Comparison of ENCODE assay signal across 13 cellular contexts in the genomic region with DNA sequence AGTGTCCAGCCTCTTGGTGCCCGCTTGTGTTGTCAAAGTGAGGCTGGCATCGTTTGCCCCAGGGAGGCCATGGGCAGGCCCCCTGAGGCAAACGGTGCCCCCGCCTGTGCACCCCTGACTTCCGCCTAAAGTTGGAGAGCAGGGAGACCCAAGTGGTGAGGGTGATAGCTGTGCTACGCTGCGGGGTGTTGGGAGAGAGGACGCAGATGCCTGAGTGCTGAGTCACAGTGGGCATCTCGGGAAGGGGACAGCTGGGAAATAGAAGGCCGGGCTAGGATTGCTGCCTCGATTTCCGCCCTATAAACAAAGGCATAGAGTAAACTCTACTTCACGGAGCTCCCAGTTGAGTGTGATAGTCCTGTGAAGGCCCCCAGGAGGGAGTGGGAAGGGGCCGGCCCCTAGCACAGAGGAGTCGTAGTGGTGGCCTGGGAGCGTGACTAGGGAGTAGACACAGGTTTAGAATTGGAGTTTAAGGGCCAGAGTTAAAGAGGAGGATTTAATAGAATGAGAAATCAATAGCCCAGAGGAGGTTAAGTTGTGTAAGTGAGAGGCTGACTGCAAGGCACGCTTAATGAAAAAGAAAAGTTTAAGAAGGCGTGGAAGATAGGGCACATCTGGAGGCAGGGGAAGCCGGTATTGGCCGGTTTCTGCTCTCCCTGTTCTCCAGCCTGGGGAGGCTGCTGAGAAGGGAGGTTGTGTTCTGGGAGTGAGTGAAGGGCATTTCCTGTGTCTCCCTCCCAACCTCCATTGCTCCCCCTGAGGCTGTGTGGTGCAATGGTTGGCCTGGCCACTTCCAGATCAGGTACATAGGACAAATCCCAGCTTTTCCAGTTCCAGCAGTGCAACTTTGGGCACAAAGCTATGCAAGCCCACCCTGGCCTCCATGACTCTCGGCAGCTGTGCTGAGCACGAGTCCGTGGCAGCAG. TPM values are rescaled to one million over a fixed set of nuclear protein-coding genes. Genes with fewer than 3 reads are reported as not detected.
A peak's percentile ranks its signal among the peaks of the same experiment; 100 is the strongest.
DNase-seq lines count a peak whose midpoint lies in the region; ATAC-seq, FAIRE-seq and TF ChIP-seq lines count a peak whose summit lies in the region.
"Had no signal": no experiment of that assay in that cellular context is flagged by ENCODE, and none has a peak within 500 bp of the region (broad histone marks: within the 10 kb centered on the region; RNA-seq: fewer than 3 reads in every experiment).

No MANE protein-coding gene starts in this region.

- BruUV-seq in endothelial cell of umbilical vein (replicated peaks; lab: Mats Ljungman, UMichigan): no TSS peak

- H3K4me3 ChIP-seq in AG04450 (ENCODE audit: low read depth, low read length) (no peak overlapping the region), endothelial cell of umbilical vein (replicated peaks in 1 of 3; ENCODE audit: insufficient read depth in 1 of 3, low read depth in 1 of 3, low read length in 3 of 3) (no peak overlapping the region), mucosa of descending colon (no peak overlapping the region)
- H3K4me3 ChIP-seq: MG63, PC-9 had no signal

- no peak overlapping the region for H3K4me2 ChIP-seq in endothelial cell of umbilical vein (ENCODE audit: insufficient read depth, low read length)
- H3K4me2 ChIP-seq: PC-9 had no signal

- ATAC-seq in mucosa of descending colon: peak; percentile 10
- ATAC-seq in HG03095 (IDR thresholded peaks at IDR 0.05; ENCODE audit: unreplicated experiment): no peak
- no peak for ATAC-seq in HG02588 (IDR thresholded peaks at IDR 0.05; ENCODE audit: unreplicated experiment)

- H2AFZ ChIP-seq in endothelial cell of umbilical vein (ENCODE audit: low read depth, low read length): no peak overlapping the region
- H2AFZ ChIP-seq: PC-9 had no signal

- peak; percentile 31 for FAIRE-seq in HTR-8/SVneo (lab: Jason Lieb, UNC)
- FAIRE-seq in endothelial cell of umbilical vein (lab: Jason Lieb, UNC): peak; percentile 28

- TF ChIP-seq CTCF in AG04450 (IDR thresholded peaks at IDR 0.05; ENCODE audit: low read depth, low read length) (peak; percentile 10; the same call in 1 of the 2 replicates), endothelial cell of umbilical vein (IDR thresholded peaks at IDR 0.05; ENCODE audit: extremely low read depth in 1 of 2, insufficient read depth in 1 of 2, low read depth in 1 of 2, low read length in 2 of 2) (no peak), mucosa of descending colon (IDR thresholded peaks at IDR 0.05) (no peak)

- TF ChIP-seq POLR2A in endothelial cell of umbilical vein (IDR thresholded peaks at IDR 0.05; ENCODE audit: low read depth, low read length): no peak

- H3K4me1 ChIP-seq in endothelial cell of umbilical vein (ENCODE audit: control insufficient read depth, extremely low read depth, insufficient read depth, low read length) (peaks cover 4% of the 10 kb centered on the region), mucosa of descending colon (ENCODE audit: low read depth) (no peaks in the 10 kb centered on the region)

- POLR2A ChIA-PET in AG04450 (lab: Yijun Ruan, JAX) (interaction anchor here (0.7 to 2.5 kb wide), 3 partner anchors 10 to 290 kb away, joined by 3 to 11 read pairs (median 4); no protein-coding TSS in a partner anchor), endothelial cell of umbilical vein (lab: Charles Lee) (no interaction called here)

- no peak for DNase-seq in AG04450 (ENCODE audit: low read depth, low spot score)
- DNase-seq in HTR-8/SVneo (ENCODE audit: insufficient read length, low spot score): peak; percentile 66
- DNase-seq in endothelial cell of umbilical vein (ENCODE audit: low read depth, low spot score): peak; percentile 20
- no peak for DNase-seq in mucosa of descending colon
- DNase-seq in activated CD4-positive, alpha-beta T cell treated with anti-CD3 and anti-CD28 coated beads, Interleukin-2, amount 50 U/mL, for 4 hours: no peak
- no peak for DNase-seq in C1 segment of cervical spinal cord (lab: John Stamatoyannopoulos, UW)
- DNase-seq: activated naive CD4-positive, alpha-beta T cell treated with anti-CD3 and anti-CD28 coated beads, Interleukin-2, amount 50 U/mL, for 16 hours; cortex of kidney; MG63 had no signal

- dilution Hi-C loops in endothelial cell of umbilical vein (cut with MboI; ENCODE audit: extremely low pct_ligation_motif_present, low sequenced_read_pairs): no loop called here

- CTCF ChIA-PET in AG04450 (lab: Charles Lee) (interaction anchor here (0.7 to 1.4 kb wide), 4 partner anchors 10 to 1827 kb away, joined by 3 to 7 read pairs (median 4); no protein-coding TSS in a partner anchor), endothelial cell of umbilical vein (lab: Charles Lee) (interaction anchor here (0.7 to 2.7 kb wide), 6 partner anchors 23 to 677 kb away, joined by 3 to 10 read pairs (median 4); no protein-coding TSS in a partner anchor)

- intact Hi-C loops in endothelial cell of umbilical vein (cut with micrococcal nuclease) (no loop called here), mucosa of descending colon (cut with DNase I, micrococcal nuclease) (loop anchor here (10.0 kb wide), 2 partner anchors 167 to 287 kb away; no protein-coding TSS in a partner anchor)

- H3K27me3 ChIP-seq in AG04450 (ENCODE audit: control insufficient read depth, insufficient read depth, low read length) (no peaks in the 10 kb centered on the region), endothelial cell of umbilical vein (ENCODE audit: control insufficient read depth in 2 of 2, insufficient read depth in 2 of 2, low read length in 2 of 2) (peaks cover 0 to 1% of the 10 kb centered on the region in 2 experiments)
- H3K27me3 ChIP-seq: MG63 had no signal

- H3K79me2 ChIP-seq in endothelial cell of umbilical vein (ENCODE audit: control insufficient read depth, insufficient read depth, low read length): no peaks in the 10 kb centered on the region

- H3K36me3 ChIP-seq in endothelial cell of umbilical vein (ENCODE audit: control insufficient read depth in 2 of 2, extremely low read depth in 1 of 2, insufficient read depth in 2 of 2, low read length in 2 of 2) (no peaks in the 10 kb centered on the region), mucosa of descending colon (ENCODE audit: low read depth) (no peaks in the 10 kb centered on the region)
- H3K36me3 ChIP-seq: MG63 had no signal

- no peaks in the 10 kb centered on the region for H3K9me3 ChIP-seq in AG04450 (ENCODE audit: control insufficient read depth, insufficient read depth, low read length)
- no peaks in the 10 kb centered on the region for H3K9me3 ChIP-seq in endothelial cell of umbilical vein (replicated peaks; ENCODE audit: control insufficient read depth, insufficient read depth, low read length)
- H3K9me3 ChIP-seq in mucosa of descending colon: no peaks in the 10 kb centered on the region
- H3K9me3 ChIP-seq: MG63 had no signal

- H4K20me1 ChIP-seq in endothelial cell of umbilical vein (replicated peaks; ENCODE audit: control insufficient read depth, extremely low read depth, insufficient read depth, low read length): no peaks in the 10 kb centered on the region

- no peak overlapping the region for H3K9ac ChIP-seq in endothelial cell of umbilical vein (replicated peaks; ENCODE audit: extremely low read depth, insufficient read depth, low read length)

- H3K9me1 ChIP-seq in endothelial cell of umbilical vein (replicated peaks; ENCODE audit: control insufficient read depth, extremely low read depth, insufficient read depth, low read length): no peaks in the 10 kb centered on the region

- peak overlapping the region; percentile 80 for H3K27ac ChIP-seq in AG04450 (ENCODE audit: low read depth, low read length)
- H3K27ac ChIP-seq in endothelial cell of umbilical vein (ENCODE audit: insufficient read depth, low read depth, low read length): no peak overlapping the region
- H3K27ac ChIP-seq: PC-9 had no signal

TF ChIP-seq in endothelial cell of umbilical vein, 7 proteins besides CTCF, POLR2A, EP300 and RAD21:
- TF ChIP-seq MYC (IDR thresholded peaks at IDR 0.05; ENCODE audit: low read depth, low read length): no peak
- peak; percentile 2 for TF ChIP-seq JUN (IDR thresholded peaks at IDR 0.05; ENCODE audit: borderline replicate concordance, insufficient read depth, insufficient read length, low read depth)
- TF ChIP-seq POLR2AphosphoS5 (IDR thresholded peaks at IDR 0.05; ENCODE audit: insufficient read depth, low read depth, low read length): no peak
- TF ChIP-seq, protein P1, sequence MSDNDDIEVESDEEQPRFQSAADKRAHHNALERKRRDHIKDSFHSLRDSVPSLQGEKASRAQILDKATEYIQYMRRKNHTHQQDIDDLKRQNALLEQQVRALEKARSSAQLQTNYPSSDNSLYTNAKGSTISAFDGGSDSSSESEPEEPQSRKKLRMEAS (IDR thresholded peaks at IDR 0.05; ENCODE audit: insufficient read depth, insufficient read length): no peak
- TF ChIP-seq FOS (IDR thresholded peaks at IDR 0.05; ENCODE audit: borderline replicate concordance, insufficient read depth, low read length): peak; percentile 35

RNA-seq across cellular contexts. Expression of a gene that starts 6.1 kb away (rescaled TPM):
- polyA plus RNA-seq in AG04450 (2011; rRNA removed): 0.55 and 0.68 TPM in 2 replicates
- polyA minus RNA-seq in AG04450 (2011; rRNA and poly(A)+ RNA removed): 0.91 and 1.5 TPM in 2 replicates
- 0.74 and 1.6 TPM in 2 replicates for total RNA-seq in endothelial cell of umbilical vein
- 0.81 and 1.1 TPM in 2 replicates for polyA plus RNA-seq in endothelial cell of umbilical vein
- 0.61 and 0.71 TPM in 2 replicates for polyA plus RNA-seq in endothelial cell of umbilical vein (2011; cell fraction: cytosol; rRNA removed)
- 1.0 and 1.3 TPM in 2 replicates for polyA plus RNA-seq in endothelial cell of umbilical vein (2011; cell fraction: nucleus; rRNA removed)
- polyA plus RNA-seq in endothelial cell of umbilical vein (2012): 0.25 and 0.54 TPM in 2 replicates
- polyA minus RNA-seq in endothelial cell of umbilical vein: 1.3 and 1.6 TPM in 2 replicates
- polyA minus RNA-seq in endothelial cell of umbilical vein (2011; cell fraction: cytosol; rRNA and poly(A)+ RNA removed): not detected
- polyA minus RNA-seq in endothelial cell of umbilical vein (2011; cell fraction: nucleus; rRNA and poly(A)+ RNA removed): 1.2 and 1.4 TPM in 2 replicates
- under 1 TPM in 2 of 3 donors, not detected in 1; 0.36 to 0.51 TPM for total RNA-seq in mucosa of descending colon
- total RNA-seq: PC-9; T-helper 2 cell treated with Interferon-gamma antibody and Interleukin-4, amounts not matched to agents 100 ng/mL and 5 ng/mL, for 36 hours had no signal

Comparison
In these comparisons a context has a peak if more than half of its experiments do, and no peak if none do; other contexts are left out.
1. DNase-seq: peak in HTR-8/SVneo (single experiment) and endothelial cell of umbilical vein (single experiment); none in AG04450 (single experiment), mucosa of descending colon (0 of 3), activated CD4-positive, alpha-beta T cell treated with anti-CD3 and anti-CD28 coated beads, Interleukin-2, amount 50 U/mL, for 4 hours (0 of 2) and C1 segment of cervical spinal cord (0 of 14).